ENCODE assay signal across 20 cellular contexts in the genomic region with DNA sequence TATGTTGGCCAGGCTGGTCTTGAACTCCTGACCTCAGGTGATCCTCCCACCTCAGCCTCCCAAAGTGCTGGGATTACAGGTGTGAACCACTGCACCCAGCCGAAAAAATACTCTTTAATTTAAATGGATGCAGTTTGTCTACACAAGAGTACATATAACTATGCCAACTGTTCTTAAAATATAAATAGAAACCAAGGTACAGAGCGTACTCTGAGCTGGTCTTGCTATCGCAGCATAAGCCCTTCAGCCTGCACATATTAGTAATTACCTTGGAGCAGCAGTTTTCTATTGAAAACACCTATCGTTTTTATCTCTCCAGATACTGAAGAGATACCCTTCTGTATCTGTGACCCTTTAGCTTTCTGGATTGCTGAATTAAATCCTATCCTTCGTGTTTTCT. TPM values are rescaled to one million over a fixed set of nuclear protein-coding genes. Genes with fewer than 3 reads are reported as not detected.
DNase-seq lines count a peak whose midpoint lies in the region; ATAC-seq and TF ChIP-seq lines count a peak whose summit lies in the region.
"Had no signal": no experiment of that assay in that cellular context is flagged by ENCODE, and none has a peak within 500 bp of the region (broad histone marks: within the 10 kb centered on the region; RNA-seq: fewer than 3 reads in every experiment).

No MANE protein-coding gene starts in this region.

- H3K27me3 Mint-ChIP-seq in HFFc6 (ENCODE audit: insufficient read depth), result peaks cover 4% of the 10 kb centered on the region
- H3K27me3 Mint-ChIP-seq: B cell; CD4-positive, alpha-beta T cell had no signal

- H3K4me2 ChIP-seq in Loucy (ENCODE audit: low read depth, low read length, poor library complexity, severe bottlenecking), result peak overlapping the region; percentile 23
- H3K4me2 ChIP-seq: A549; BLaER1 treated with 17β-estradiol and CSF1 and Interleukin-3, amounts not matched to agents 10 nM and 100 nM had no signal

- peaks cover 14% of the 10 kb centered on the region for H4K20me1 ChIP-seq in Loucy (ENCODE audit: insufficient read depth, low read length, poor library complexity, severe bottlenecking)

- H3K36me3 Mint-ChIP-seq in HFFc6 (ENCODE audit: low read depth), result peaks cover 37% of the 10 kb centered on the region

- TF ChIP-seq CTCF in heart left ventricle (IDR thresholded peaks at IDR 0.05) (no peak), Loucy (conservative IDR thresholded peaks at IDR 0.05; ENCODE audit: low read length) (no peak), HFFc6 (IDR thresholded peaks at IDR 0.05) (no peak)

- no peaks in the 10 kb centered on the region for H3F3A ChIP-seq in Loucy (ENCODE audit: low read depth)

- DNase-seq in Right ventricle myocardium inferior (ENCODE audit: missing footprints), result no peak
- DNase-seq in left cardiac atrium, result no peak
- no peak for DNase-seq in heart left ventricle
- no peak for DNase-seq in right cardiac atrium
- no peak for DNase-seq in left ventricle myocardium superior
- no peak for DNase-seq in HFFc6
- no peak for DNase-seq in activated CD4-positive, alpha-beta T cell treated with anti-CD3 and anti-CD28 coated beads, Interleukin-2, amount 50 U/mL, for 4 hours
- DNase-seq: AML-193; Caco-2; Calu3; CD4-positive, alpha-beta T cell; CD8-positive, alpha-beta T cell; DMS79 treated with DMSO at 0.1 percent for 48 hours; GF-D8 had no signal

- no peak for TF ChIP-seq POLR2A in heart left ventricle (IDR thresholded peaks at IDR 0.05)

- H3K9me3 ChIP-seq in heart left ventricle (no peaks in the 10 kb centered on the region), right cardiac atrium (ENCODE audit: control insufficient read depth, low read length) (no peaks in the 10 kb centered on the region), Loucy (ENCODE audit: insufficient read depth, low read depth, low read length) (no peaks in the 10 kb centered on the region)
- H3K9me3 ChIP-seq: A549 had no signal

- peaks cover 0 to 25% (median 6%) of the 10 kb centered on the region in 12 donors for H3K4me1 ChIP-seq in heart left ventricle
- H3K4me1 ChIP-seq in right cardiac atrium (ENCODE audit: control insufficient read depth, insufficient read depth, low read length), result no peaks in the 10 kb centered on the region
- H3K4me1 ChIP-seq in Loucy (ENCODE audit: insufficient read depth, low read length, poor library complexity, severe bottlenecking), result peaks cover 24% of the 10 kb centered on the region
- H3K4me1 ChIP-seq: A549, Caco-2 had no signal

- ATAC-seq in Right ventricle myocardium inferior (peak; percentile 62), left cardiac atrium (no peak), heart left ventricle (peak; percentile 27 to 66 (median 46)), right cardiac atrium (no peak), left ventricle myocardium superior (peak; percentile 67)
- ATAC-seq: A549; CD8-positive, alpha-beta T cell had no signal

- H3K9me3 Mint-ChIP-seq in HFFc6, result peaks cover 27% of the 10 kb centered on the region
- H3K9me3 Mint-ChIP-seq: CD4-positive, alpha-beta T cell; CD8-positive, alpha-beta T cell had no signal

- no peak overlapping the region for H2AFZ ChIP-seq in Loucy (ENCODE audit: low read length)

- H3K4me3 Mint-ChIP-seq in HFFc6, result no peak overlapping the region
- H3K4me3 Mint-ChIP-seq: B cell; CD4-positive, alpha-beta T cell; CD8-positive, alpha-beta T cell had no signal

- no peak overlapping the region for H3K9ac ChIP-seq in Loucy (ENCODE audit: low read depth, low read length, poor library complexity, severe bottlenecking)
- H3K9ac ChIP-seq: BLaER1 treated with 17β-estradiol and CSF1 and Interleukin-3, amounts not matched to agents 10 nM and 100 nM had no signal

- no peak overlapping the region for H3K27ac Mint-ChIP-seq in HFFc6
- H3K27ac Mint-ChIP-seq: B cell; CD4-positive, alpha-beta T cell; CD8-positive, alpha-beta T cell had no signal

- no peaks in the 10 kb centered on the region for H3K9me2 ChIP-seq in Loucy (replicated peaks; ENCODE audit: low read depth, low read length)

- H3K27ac ChIP-seq in heart left ventricle (peak overlapping the region in 4 of 12 donors; percentile 21 to 60 (median 40)), right cardiac atrium (ENCODE audit: low read length) (no peak overlapping the region)
- H3K27ac ChIP-seq: 22Rv1; A549; BLaER1 treated with 17β-estradiol and CSF1 and Interleukin-3, amounts not matched to agents 10 nM and 100 nM; C4-2B had no signal

- intact Hi-C loops in Right ventricle myocardium inferior (cut with DNase I), result no loop called here
- intact Hi-C loops in left cardiac atrium (cut with DNase I), result no loop called here
- intact Hi-C loops in heart left ventricle (cut with DNase I), result loop anchor here in 2 of 10 donors (5.0 to 10.0 kb wide), 3 partner anchors 199 to 386 kb away; a partner anchor contains a TSS
- intact Hi-C loops in right cardiac atrium (cut with DNase I), result no loop called here
- intact Hi-C loops in left ventricle myocardium superior (cut with micrococcal nuclease), result no loop called here

- H3K79me2 ChIP-seq in Loucy (ENCODE audit: insufficient read depth, low read length), result peaks cover 75% of the 10 kb centered on the region

- H3K27me3 ChIP-seq in heart left ventricle (no peaks in the 10 kb centered on the region), right cardiac atrium (ENCODE audit: control insufficient read depth, insufficient read depth) (no peaks in the 10 kb centered on the region), Loucy (ENCODE audit: insufficient read depth, low read length, poor library complexity, severe bottlenecking) (no peaks in the 10 kb centered on the region)
- H3K27me3 ChIP-seq: BLaER1 treated with 17β-estradiol and CSF1 and Interleukin-3, amounts not matched to agents 10 nM and 100 nM had no signal

- no peak overlapping the region for H3K4me3 ChIP-seq in heart left ventricle
- H3K4me3 ChIP-seq in right cardiac atrium (ENCODE audit: low read length), result no peak overlapping the region
- H3K4me3 ChIP-seq in Loucy (ENCODE audit: low read length, poor library complexity, severe bottlenecking), result peak overlapping the region; percentile 20
- H3K4me3 ChIP-seq: A549; BLaER1 treated with 17β-estradiol and CSF1 and Interleukin-3, amounts not matched to agents 10 nM and 100 nM had no signal

- 59 to 74% (median 62%) methylated on average over 5 of the region's 5 CpGs for WGBS in heart left ventricle, 4 donors
- 85% methylated on average over 5 of the region's 5 CpGs for WGBS in right cardiac atrium

- H3K4me1 Mint-ChIP-seq in HFFc6 (ENCODE audit: low read depth), result peaks cover 9% of the 10 kb centered on the region

- H3K36me3 ChIP-seq in heart left ventricle (peaks cover 0 to 12% (median 2%) of the 10 kb centered on the region in 9 donors), Loucy (ENCODE audit: insufficient read depth, low read length) (peaks cover 2% of the 10 kb centered on the region; the same call in 1 of the 2 replicates)

RNA-seq across cellular contexts. Expression of a gene that starts 3.4 kb away (rescaled TPM):
- total RNA-seq in Right ventricle myocardium inferior (7.0 TPM), left cardiac atrium (1 to 10 TPM; 3.5 to 3.7 TPM), heart left ventricle (1 to 10 TPM; 3.3 to 6.8 (median 5.5) TPM), right cardiac atrium (1 to 10 TPM; 3.4 to 4.2 (median 4.0) TPM), left ventricle myocardium superior (6.6 TPM)
- polyA plus RNA-seq in heart left ventricle (10 to 100 TPM in 1 of 2 donors, 1 to 10 TPM in 1; 3.8 to 10.2 TPM), right cardiac atrium (3.2 TPM)
- 1 to 10 TPM; 2.1 to 4.7 (median 3.4) TPM for total RNA-seq in HFFc6 (2021; fragmentation: NEBNext Ultra II Directional; extraction: Animal tissue kit (Norgen Biotek cat#: 25700))
- polyA plus RNA-seq: A549 had no signal

RNA-seq across cellular contexts. Expression of a gene that starts 41.9 kb away (rescaled TPM):
- total RNA-seq in Right ventricle myocardium inferior (1.1 TPM), left cardiac atrium (1 to 10 TPM; 1.7 to 2.0 TPM), heart left ventricle (1 to 10 TPM in 3 of 9 donors, under 1 TPM in 6; 0.25 to 2.6 (median 0.54) TPM), right cardiac atrium (1 to 10 TPM in 3 of 4 donors, under 1 TPM in 1; 0.88 to 2.5 (median 1.2) TPM), left ventricle myocardium superior (0.59 TPM)
- polyA plus RNA-seq in heart left ventricle (under 1 TPM; 0.57 to 0.99 TPM), right cardiac atrium (0.91 TPM)
- total RNA-seq in HFFc6 (2021; fragmentation: NEBNext Ultra II Directional; extraction: Animal tissue kit (Norgen Biotek cat#: 25700)), result 1 to 10 TPM in 5 of 6 experiments, under 1 TPM in 1; 0.74 to 1.6 (median 1.2) TPM
- polyA plus RNA-seq: A549 had no signal

Comparison
In these comparisons a context has a peak if more than half of its experiments do, and no peak if none do; other contexts are left out.
1. ATAC-seq: peak in Right ventricle myocardium inferior (single experiment), heart left ventricle (4 of 4) and left ventricle myocardium superior (single experiment); none in left cardiac atrium (0 of 2) and right cardiac atrium (0 of 2).